ENCODE assay signal across 23 cellular contexts in genomic region chr9:18604971-18605370, GRCh38.
"Had no signal": no experiment of that assay in that cellular context is flagged by ENCODE, and none has a peak within 500 bp of the region (broad histone marks: within the 10 kb centered on the region; RNA-seq: fewer than 3 reads in every experiment).

No MANE protein-coding gene starts in this region.

- H3K4me3 Mint-ChIP-seq: activated CD4-positive, alpha-beta T cell treated with anti-CD3 and anti-CD28 coated beads, Interleukin-2, amount 10 ng/mL, durations not matched to agents 24 days and 14 days; activated CD8-positive, alpha-beta memory T cell treated with anti-CD3 and anti-CD28 coated beads, Interleukin-2, amount 10 ng/mL, durations not matched to agents 7 days and 5 days; activated CD8-positive, alpha-beta T cell treated with anti-CD3 and anti-CD28 coated beads for 36 hours; activated naive CD8-positive, alpha-beta T cell; naive thymus-derived CD8-positive, alpha-beta T cell; T-helper 17 cell had no signal

- H3K4me1 Mint-ChIP-seq: activated CD4-positive, alpha-beta T cell treated with anti-CD3 and anti-CD28 coated beads, Interleukin-2, amount 10 ng/mL, durations not matched to agents 24 days and 14 days; activated CD8-positive, alpha-beta memory T cell treated with anti-CD3 and anti-CD28 coated beads, Interleukin-2, amount 10 ng/mL, durations not matched to agents 7 days and 5 days; naive thymus-derived CD8-positive, alpha-beta T cell; T-helper 17 cell had no signal

- H3K36me3 Mint-ChIP-seq: activated CD8-positive, alpha-beta memory T cell treated with anti-CD3 and anti-CD28 coated beads, Interleukin-2, amount 10 ng/mL, durations not matched to agents 7 days and 5 days; activated naive CD8-positive, alpha-beta T cell; naive thymus-derived CD8-positive, alpha-beta T cell had no signal

- H3K4me3 ChIP-seq: adrenal gland, ascending aorta, breast epithelium, colonic mucosa, gastroesophageal sphincter, heart left ventricle, lower lobe of right lung, suprapubic skin, transverse colon had no signal

- H3K27ac ChIP-seq: colonic mucosa, lower lobe of right lung, suprapubic skin had no signal

- H3K4me1 ChIP-seq: breast epithelium, colonic mucosa had no signal

- H3K9me3 Mint-ChIP-seq: activated CD4-positive, alpha-beta T cell treated with anti-CD3 and anti-CD28 coated beads, Interleukin-2, amount 10 ng/mL, durations not matched to agents 24 days and 14 days; activated CD8-positive, alpha-beta T cell treated with anti-CD3 and anti-CD28 coated beads for 36 hours had no signal

- H3K9me3 ChIP-seq: adrenal gland, ascending aorta, breast epithelium, colonic mucosa, gastroesophageal sphincter, lower lobe of right lung, suprapubic skin, transverse colon had no signal

- H3K27ac Mint-ChIP-seq: activated CD4-positive, alpha-beta T cell treated with anti-CD3 and anti-CD28 coated beads, Interleukin-2, amount 10 ng/mL, durations not matched to agents 24 days and 14 days; activated CD8-positive, alpha-beta memory T cell treated with anti-CD3 and anti-CD28 coated beads, Interleukin-2, amount 10 ng/mL, durations not matched to agents 7 days and 5 days; activated CD8-positive, alpha-beta T cell treated with anti-CD3 and anti-CD28 coated beads for 36 hours; activated naive CD8-positive, alpha-beta T cell; naive thymus-derived CD8-positive, alpha-beta T cell; progenitor cell of endocrine pancreas; T-helper 17 cell had no signal

- H3K27me3 Mint-ChIP-seq: activated CD4-positive, alpha-beta T cell treated with anti-CD3 and anti-CD28 coated beads, Interleukin-2, amount 10 ng/mL, durations not matched to agents 24 days and 14 days; activated CD8-positive, alpha-beta memory T cell treated with anti-CD3 and anti-CD28 coated beads, Interleukin-2, amount 10 ng/mL, durations not matched to agents 7 days and 5 days; progenitor cell of endocrine pancreas; T-helper 17 cell had no signal

- H3K36me3 ChIP-seq: adrenal gland, ascending aorta, breast epithelium, colonic mucosa, gastroesophageal sphincter, heart left ventricle, lower lobe of right lung, suprapubic skin, transverse colon had no signal

- ATAC-seq: activated CD8-positive, alpha-beta memory T cell treated with anti-CD3 and anti-CD28 coated beads, Interleukin-2, amount 10 ng/mL, durations not matched to agents 7 days and 5 days; activated CD8-positive, alpha-beta T cell treated with anti-CD3 and anti-CD28 coated beads for 36 hours; naive thymus-derived CD8-positive, alpha-beta T cell; stimulated activated naive CD8-positive, alpha-beta T cell treated with anti-CD3 and anti-CD28 coated beads, Interleukin-15, Interleukin-2, amounts not matched to agents 100 U/mL and 50 U/mL, for 24 hours; T-helper 17 cell had no signal

- DNase-seq: activated CD4-positive, alpha-beta T cell treated with anti-CD3 and anti-CD28 coated beads, Interleukin-2, amount 10 ng/mL, durations not matched to agents 24 days and 14 days; activated CD8-positive, alpha-beta memory T cell treated with anti-CD3 and anti-CD28 coated beads, Interleukin-2, amount 10 ng/mL, durations not matched to agents 7 days and 5 days; activated CD8-positive, alpha-beta T cell treated with anti-CD3 and anti-CD28 coated beads for 36 hours; activated gamma-delta T cell treated with Interleukin-2 at 50 U/mL for 16 hours; adrenal gland; colonic mucosa; dorsolateral prefrontal cortex; heart left ventricle; islet precursor cell; left cardiac atrium; lower lobe of right lung; naive thymus-derived CD8-positive, alpha-beta T cell; stimulated activated CD4-positive, alpha-beta T cell treated with anti-CD3 and anti-CD28 coated beads, Interleukin-4, amount 100 ng/mL, for 4 hours; stimulated activated naive CD8-positive, alpha-beta T cell treated with anti-CD3 and anti-CD28 coated beads, Interleukin-15, Interleukin-2, amounts not matched to agents 100 U/mL and 50 U/mL, for 24 hours; SW 1271; T-helper 17 cell; transverse colon had no signal

- H3K27me3 ChIP-seq: adrenal gland, ascending aorta, breast epithelium, colonic mucosa, dorsolateral prefrontal cortex, gastroesophageal sphincter, heart left ventricle, suprapubic skin, transverse colon had no signal
